1 cellular context compared by ENCODE assay signal in genomic region chr17:8426094-8426720, GRCh38.
TF ChIP-seq lines count a peak whose summit lies in the region.

No MANE protein-coding gene starts in this region.

TF ChIP-seq in GM23338, 12 proteins besides CTCF, POLR2A, EP300 and RAD21 (continued from another document):
- no peak for TF ChIP-seq REST (IDR thresholded peaks at IDR 0.05; ENCODE audit: unreplicated experiment)
- TF ChIP-seq, protein P1, sequence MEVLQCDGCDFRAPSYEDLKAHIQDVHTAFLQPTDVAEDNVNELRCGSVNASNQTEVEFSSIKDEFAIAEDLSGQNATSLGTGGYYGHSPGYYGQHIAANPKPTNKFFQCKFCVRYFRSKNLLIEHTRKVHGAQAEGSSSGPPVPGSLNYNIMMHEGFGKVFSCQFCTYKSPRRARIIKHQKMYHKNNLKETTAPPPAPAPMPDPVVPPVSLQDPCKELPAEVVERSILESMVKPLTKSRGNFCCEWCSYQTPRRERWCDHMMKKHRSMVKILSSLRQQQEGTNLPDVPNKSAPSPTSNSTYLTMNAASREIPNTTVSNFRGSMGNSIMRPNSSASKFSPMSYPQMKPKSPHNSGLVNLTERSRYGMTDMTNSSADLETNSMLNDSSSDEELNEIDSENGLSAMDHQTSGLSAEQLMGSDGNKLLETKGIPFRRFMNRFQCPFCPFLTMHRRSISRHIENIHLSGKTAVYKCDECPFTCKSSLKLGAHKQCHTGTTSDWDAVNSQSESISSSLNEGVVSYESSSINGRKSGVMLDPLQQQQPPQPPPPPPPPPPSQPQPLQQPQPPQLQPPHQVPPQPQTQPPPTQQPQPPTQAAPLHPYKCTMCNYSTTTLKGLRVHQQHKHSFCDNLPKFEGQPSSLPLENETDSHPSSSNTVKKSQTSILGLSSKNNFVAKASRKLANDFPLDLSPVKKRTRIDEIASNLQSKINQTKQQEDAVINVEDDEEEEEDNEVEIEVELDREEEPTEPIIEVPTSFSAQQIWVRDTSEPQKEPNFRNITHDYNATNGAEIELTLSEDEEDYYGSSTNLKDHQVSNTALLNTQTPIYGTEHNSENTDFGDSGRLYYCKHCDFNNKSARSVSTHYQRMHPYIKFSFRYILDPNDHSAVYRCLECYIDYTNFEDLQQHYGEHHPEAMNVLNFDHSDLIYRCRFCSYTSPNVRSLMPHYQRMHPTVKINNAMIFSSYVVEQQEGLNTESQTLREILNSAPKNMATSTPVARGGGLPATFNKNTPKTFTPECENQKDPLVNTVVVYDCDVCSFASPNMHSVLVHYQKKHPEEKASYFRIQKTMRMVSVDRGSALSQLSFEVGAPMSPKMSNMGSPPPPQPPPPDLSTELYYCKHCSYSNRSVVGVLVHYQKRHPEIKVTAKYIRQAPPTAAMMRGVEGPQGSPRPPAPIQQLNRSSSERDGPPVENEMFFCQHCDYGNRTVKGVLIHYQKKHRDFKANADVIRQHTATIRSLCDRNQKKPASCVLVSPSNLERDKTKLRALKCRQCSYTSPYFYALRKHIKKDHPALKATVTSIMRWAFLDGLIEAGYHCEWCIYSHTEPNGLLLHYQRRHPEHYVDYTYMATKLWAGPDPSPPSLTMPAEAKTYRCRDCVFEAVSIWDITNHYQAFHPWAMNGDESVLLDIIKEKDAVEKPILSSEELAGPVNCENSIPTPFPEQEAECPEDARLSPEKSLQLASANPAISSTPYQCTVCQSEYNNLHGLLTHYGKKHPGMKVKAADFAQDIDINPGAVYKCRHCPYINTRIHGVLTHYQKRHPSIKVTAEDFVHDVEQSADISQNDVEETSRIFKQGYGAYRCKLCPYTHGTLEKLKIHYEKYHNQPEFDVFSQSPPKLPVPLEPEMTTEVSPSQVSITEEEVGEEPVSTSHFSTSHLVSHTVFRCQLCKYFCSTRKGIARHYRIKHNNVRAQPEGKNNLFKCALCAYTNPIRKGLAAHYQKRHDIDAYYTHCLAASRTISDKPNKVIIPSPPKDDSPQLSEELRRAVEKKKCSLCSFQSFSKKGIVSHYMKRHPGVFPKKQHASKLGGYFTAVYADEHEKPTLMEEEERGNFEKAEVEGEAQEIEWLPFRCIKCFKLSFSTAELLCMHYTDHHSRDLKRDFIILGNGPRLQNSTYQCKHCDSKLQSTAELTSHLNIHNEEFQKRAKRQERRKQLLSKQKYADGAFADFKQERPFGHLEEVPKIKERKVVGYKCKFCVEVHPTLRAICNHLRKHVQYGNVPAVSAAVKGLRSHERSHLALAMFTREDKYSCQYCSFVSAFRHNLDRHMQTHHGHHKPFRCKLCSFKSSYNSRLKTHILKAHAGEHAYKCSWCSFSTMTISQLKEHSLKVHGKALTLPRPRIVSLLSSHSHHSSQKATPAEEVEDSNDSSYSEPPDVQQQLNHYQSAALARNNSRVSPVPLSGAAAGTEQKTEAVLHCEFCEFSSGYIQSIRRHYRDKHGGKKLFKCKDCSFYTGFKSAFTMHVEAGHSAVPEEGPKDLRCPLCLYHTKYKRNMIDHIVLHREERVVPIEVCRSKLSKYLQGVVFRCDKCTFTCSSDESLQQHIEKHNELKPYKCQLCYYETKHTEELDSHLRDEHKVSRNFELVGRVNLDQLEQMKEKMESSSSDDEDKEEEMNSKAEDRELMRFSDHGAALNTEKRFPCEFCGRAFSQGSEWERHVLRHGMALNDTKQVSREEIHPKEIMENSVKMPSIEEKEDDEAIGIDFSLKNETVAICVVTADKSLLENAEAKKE (CRISPR knock-in tag; IDR thresholded peaks at IDR 0.05): no peak
- no peak for TF ChIP-seq JUNB (IDR thresholded peaks at IDR 0.05; ENCODE audit: unreplicated experiment)
- TF ChIP-seq ZNF331 (CRISPR knock-in tag; IDR thresholded peaks at IDR 0.05; ENCODE audit: low read depth): no peak
- TF ChIP-seq EZH2 (IDR thresholded peaks at IDR 0.05; ENCODE audit: low read depth, unreplicated experiment): no peak
- TF ChIP-seq, protein P2, sequence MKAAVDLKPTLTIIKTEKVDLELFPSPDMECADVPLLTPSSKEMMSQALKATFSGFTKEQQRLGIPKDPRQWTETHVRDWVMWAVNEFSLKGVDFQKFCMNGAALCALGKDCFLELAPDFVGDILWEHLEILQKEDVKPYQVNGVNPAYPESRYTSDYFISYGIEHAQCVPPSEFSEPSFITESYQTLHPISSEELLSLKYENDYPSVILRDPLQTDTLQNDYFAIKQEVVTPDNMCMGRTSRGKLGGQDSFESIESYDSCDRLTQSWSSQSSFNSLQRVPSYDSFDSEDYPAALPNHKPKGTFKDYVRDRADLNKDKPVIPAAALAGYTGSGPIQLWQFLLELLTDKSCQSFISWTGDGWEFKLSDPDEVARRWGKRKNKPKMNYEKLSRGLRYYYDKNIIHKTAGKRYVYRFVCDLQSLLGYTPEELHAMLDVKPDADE (IDR thresholded peaks at IDR 0.05): no peak
